Comparison of ENCODE assay signal across 2 cellular contexts in genomic region chr15:101283931-101284330, GRCh38.
A peak's percentile ranks its signal among the peaks of the same experiment; 100 is the strongest.
TF ChIP-seq lines count a peak whose summit lies in the region.

No MANE protein-coding gene starts in this region.

TF ChIP-seq in A549, 52 proteins besides CTCF, POLR2A, EP300 and RAD21:
- TF ChIP-seq HOXA7 (CRISPR knock-in tag; IDR thresholded peaks at IDR 0.05), result 0 out of 2 replicates have a peak, but pooled peaks have one; percentile 51
- no peak for TF ChIP-seq HEYL (CRISPR knock-in tag; IDR thresholded peaks at IDR 0.05)

TF ChIP-seq in GM12878, 131 proteins besides CTCF, POLR2A, EP300 and RAD21:
- no peak for TF ChIP-seq SIN3A (IDR thresholded peaks at IDR 0.05; ENCODE audit: low read depth, low read length)
- no peak for TF ChIP-seq EGR1 (IDR thresholded peaks at IDR 0.05; ENCODE audit: borderline replicate concordance in 1 of 2, low read depth in 2 of 2, low read length in 2 of 2)
- TF ChIP-seq BCL3 (IDR thresholded peaks at IDR 0.05; ENCODE audit: borderline replicate concordance, insufficient read depth, low read depth, low read length, poor library complexity, severe bottlenecking), result no peak
- TF ChIP-seq MEF2B (IDR thresholded peaks at IDR 0.05; ENCODE audit: partially characterized antibody, poor library complexity, severe bottlenecking), result no peak
- no peak for TF ChIP-seq IKZF2 (IDR thresholded peaks at IDR 0.05)
- TF ChIP-seq FOXK2 (IDR thresholded peaks at IDR 0.05), result no peak
- no peak for TF ChIP-seq GABPA (IDR thresholded peaks at IDR 0.05; ENCODE audit: low read depth)
- no peak for TF ChIP-seq ESRRA (IDR thresholded peaks at IDR 0.05; ENCODE audit: low read length)
- no peak for TF ChIP-seq NFYA (IDR thresholded peaks at IDR 0.05; ENCODE audit: borderline replicate concordance, low read depth, low read length)
- TF ChIP-seq WRNIP1 (IDR thresholded peaks at IDR 0.05; ENCODE audit: borderline replicate concordance, low read depth, low read length), result no peak
- TF ChIP-seq NBN (IDR thresholded peaks at IDR 0.05), result no peak
- TF ChIP-seq SUPT20H (IDR thresholded peaks at IDR 0.05; ENCODE audit: borderline replicate concordance, control insufficient read depth, low read depth, low read length), result no peak
- no peak for TF ChIP-seq CREM (IDR thresholded peaks at IDR 0.05; ENCODE audit: low read depth)
- TF ChIP-seq CREB1 (IDR thresholded peaks at IDR 0.05; ENCODE audit: low read depth), result no peak
- no peak for TF ChIP-seq SMAD5 (IDR thresholded peaks at IDR 0.05; ENCODE audit: low read depth)
